27 cellular contexts compared by ENCODE assay signal in the genomic region with DNA sequence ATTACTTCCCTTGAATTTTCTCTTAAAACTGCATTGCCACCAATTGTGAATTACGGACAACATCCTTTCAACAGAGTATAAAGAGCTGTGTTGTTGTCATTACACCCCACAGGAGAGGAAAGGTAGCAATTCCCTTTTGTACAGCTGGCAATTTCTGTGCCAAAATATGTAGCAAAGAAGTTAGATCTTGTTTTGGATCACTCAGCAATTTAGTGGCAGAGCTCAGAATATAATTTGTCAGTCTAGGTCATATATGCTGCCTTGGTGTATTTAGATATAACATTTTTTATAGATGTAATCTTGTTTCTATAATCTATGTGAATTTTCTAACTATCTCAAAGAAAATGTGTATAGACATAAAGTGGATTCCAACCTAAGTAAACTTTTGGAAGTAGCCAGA. TPM values are rescaled to one million over a fixed set of nuclear protein-coding genes. Genes with fewer than 3 reads are reported as not detected.
A peak's percentile ranks its signal among the peaks of the same experiment; 100 is the strongest.
DNase-seq lines count a peak whose midpoint lies in the region; ATAC-seq, FAIRE-seq and TF ChIP-seq lines count a peak whose summit lies in the region.
"Had no signal": no experiment of that assay in that cellular context is flagged by ENCODE, and none has a peak within 500 bp of the region (broad histone marks: within the 10 kb centered on the region; RNA-seq: fewer than 3 reads in every experiment).

No MANE protein-coding gene starts in this region.

- H3K4me1 ChIP-seq in osteoblast (ENCODE audit: insufficient read depth, low read length) (no peaks in the 10 kb centered on the region), PC-9 (replicated peaks; ENCODE audit: insufficient read depth) (no peaks in the 10 kb centered on the region)

- H3K9me3 ChIP-seq in osteoblast (ENCODE audit: low read depth, low read length) (no peaks in the 10 kb centered on the region), PC-9 (ENCODE audit: insufficient read depth, low read depth) (no peaks in the 10 kb centered on the region)
- H3K9me3 ChIP-seq: ovary, uterus had no signal

- H3K27ac Mint-ChIP-seq in activated T-cell treated with anti-CD3 and anti-CD28 coated beads, Interleukin-2, amount 50 U/mL, for 24 hours, result peak overlapping the region; percentile 87
- peak overlapping the region; percentile 78 for H3K27ac Mint-ChIP-seq in activated T-helper 17 cell treated with anti-CD3 and anti-CD28 coated beads, Interleukin-2, amount 50 U/mL, for 72 hours

- TF ChIP-seq CTCF in osteoblast (IDR thresholded peaks at IDR 0.05; ENCODE audit: extremely low read depth, low read depth, low read length), result no peak
- no peak for TF ChIP-seq CTCF in PC-9 (conservative IDR thresholded peaks at IDR 0.05)

- H2AFZ ChIP-seq in osteoblast (ENCODE audit: low read length) (no peak overlapping the region), PC-9 (no peak overlapping the region)

- no TSS peak for BruUV-seq in PC-9 (replicated peaks; lab: Mats Ljungman, UMichigan)

- peaks cover 4% of the 10 kb centered on the region for H3F3A ChIP-seq in PC-9 (ENCODE audit: insufficient read depth, low read depth)

- peak; percentile 11 for FAIRE-seq in G401.6 (lab: Jason Lieb, UNC)
- FAIRE-seq: colon, GM12878 had no signal

- ATAC-seq in activated T-helper 17 cell treated with anti-CD3 and anti-CD28 coated beads, Interleukin-2, amount 50 U/mL, for 72 hours (replicated peaks), result no peak
- ATAC-seq in HG02588 (IDR thresholded peaks at IDR 0.05; ENCODE audit: unreplicated experiment), result no peak
- ATAC-seq: effector memory CD8-positive, alpha-beta T cell; esophagus mucosa; GM12878; SK-N-SH treated with all-trans-retinoic acid at 6 μM for 48 hours had no signal

- H3K27ac ChIP-seq in osteoblast (ENCODE audit: low read depth, low read length) (no peak overlapping the region), PC-9 (no peak overlapping the region)
- H3K27ac ChIP-seq: ovary, RWPE1 had no signal

- H3K4me3 ChIP-seq in osteoblast (ENCODE audit: insufficient read depth, low read length) (no peak overlapping the region), PC-9 (no peak overlapping the region)
- H3K4me3 ChIP-seq: GM12878, ovary, smooth muscle cell, uterus had no signal

- intact Hi-C loops in PC-9 (cut with micrococcal nuclease; ENCODE audit: unreplicated experiment), result no loop called here

- no peaks in the 10 kb centered on the region for H3K9me2 ChIP-seq in PC-9 (ENCODE audit: insufficient read depth)

- no peak overlapping the region for H3K4me3 Mint-ChIP-seq in activated T-cell treated with anti-CD3 and anti-CD28 coated beads, Interleukin-2, amount 50 U/mL, for 24 hours
- H3K4me3 Mint-ChIP-seq in activated T-helper 17 cell treated with anti-CD3 and anti-CD28 coated beads, Interleukin-2, amount 50 U/mL, for 72 hours, result peak overlapping the region; percentile 63
- H3K4me3 Mint-ChIP-seq: effector memory CD8-positive, alpha-beta T cell; H9 had no signal

- H3K36me3 ChIP-seq in osteoblast (ENCODE audit: insufficient read depth, low read length) (peaks cover 45% of the 10 kb centered on the region), PC-9 (ENCODE audit: low read depth) (peaks cover 35% of the 10 kb centered on the region)
- H3K36me3 ChIP-seq: ovary, uterus had no signal

- no peaks in the 10 kb centered on the region for H3K9me3 Mint-ChIP-seq in activated T-cell treated with anti-CD3 and anti-CD28 coated beads, Interleukin-2, amount 50 U/mL, for 24 hours
- no peaks in the 10 kb centered on the region for H3K9me3 Mint-ChIP-seq in activated T-helper 17 cell treated with anti-CD3 and anti-CD28 coated beads, Interleukin-2, amount 50 U/mL, for 72 hours
- H3K9me3 Mint-ChIP-seq: activated B cell treated with CpG ODN at 0.5 μM for 24 hours; effector memory CD8-positive, alpha-beta T cell; H9; immature natural killer cell had no signal

- CTCF ChIA-PET in PC-9 (lab: Charles Lee), result no interaction called here

- H3K4me1 Mint-ChIP-seq in activated T-cell treated with anti-CD3 and anti-CD28 coated beads, Interleukin-2, amount 50 U/mL, for 24 hours (ENCODE audit: low read depth), result peaks cover 76% of the 10 kb centered on the region
- peaks cover 46% of the 10 kb centered on the region for H3K4me1 Mint-ChIP-seq in activated T-helper 17 cell treated with anti-CD3 and anti-CD28 coated beads, Interleukin-2, amount 50 U/mL, for 72 hours
- H3K4me1 Mint-ChIP-seq: H9 had no signal

- no peaks in the 10 kb centered on the region for H3K27me3 Mint-ChIP-seq in activated T-cell treated with anti-CD3 and anti-CD28 coated beads, Interleukin-2, amount 50 U/mL, for 24 hours
- H3K27me3 Mint-ChIP-seq in activated T-helper 17 cell treated with anti-CD3 and anti-CD28 coated beads, Interleukin-2, amount 50 U/mL, for 72 hours, result no peaks in the 10 kb centered on the region
- H3K27me3 Mint-ChIP-seq: activated B cell treated with CpG ODN at 0.5 μM for 24 hours; effector memory CD8-positive, alpha-beta T cell had no signal

- no peaks in the 10 kb centered on the region for H3K27me3 ChIP-seq in osteoblast (ENCODE audit: insufficient read depth, low read length)
- H3K27me3 ChIP-seq in PC-9 (ENCODE audit: insufficient read depth, low read depth), result no peaks in the 10 kb centered on the region
- H3K27me3 ChIP-seq: ovary, uterus had no signal

- H3K36me3 Mint-ChIP-seq in activated T-cell treated with anti-CD3 and anti-CD28 coated beads, Interleukin-2, amount 50 U/mL, for 24 hours (ENCODE audit: low read depth), result peaks cover 88% of the 10 kb centered on the region
- H3K36me3 Mint-ChIP-seq in activated T-helper 17 cell treated with anti-CD3 and anti-CD28 coated beads, Interleukin-2, amount 50 U/mL, for 72 hours (ENCODE audit: low read depth), result peaks cover 95% of the 10 kb centered on the region

- DNase-seq in activated T-cell treated with anti-CD3 and anti-CD28 coated beads, Interleukin-2, amount 50 U/mL, for 24 hours, result no peak
- DNase-seq in activated T-cell treated with anti-CD3 and anti-CD28 coated beads, Interleukin-2, amount 50 U/mL, for 48 hours, result no peak
- peak; percentile 34 for DNase-seq in osteoblast (ENCODE audit: insufficient read length, low spot score, missing footprints)
- DNase-seq in PC-9, result no peak
- DNase-seq in hippocampal formation (lab: John Stamatoyannopoulos, UW), result no peak
- DNase-seq: activated B cell treated with CpG ODN at 0.5 μM for 24 hours; amniotic stem cell; C1 segment of cervical spinal cord; effector memory CD8-positive, alpha-beta T cell; foreskin melanocyte; H9; immature natural killer cell; mesendoderm; NCI-H1930; NCI-H69; ovary; retina; uterus had no signal

- H3K4me2 ChIP-seq in osteoblast (ENCODE audit: insufficient read depth, low read length) (no peak overlapping the region), PC-9 (no peak overlapping the region)
- H3K4me2 ChIP-seq: smooth muscle cell had no signal

- H4K20me1 ChIP-seq in osteoblast (ENCODE audit: insufficient read depth, low read length) (no peaks in the 10 kb centered on the region), PC-9 (ENCODE audit: insufficient read depth) (peaks cover 5% of the 10 kb centered on the region; the same call in 1 of the 2 replicates)

- H3K79me2 ChIP-seq in osteoblast (ENCODE audit: insufficient read depth, low read length) (peaks cover 4% of the 10 kb centered on the region), PC-9 (ENCODE audit: low read depth) (no peaks in the 10 kb centered on the region)

- POLR2A ChIA-PET in PC-9 (lab: Charles Lee; ENCODE audit: unreplicated experiment), result interaction anchor here (0.5 kb wide), 1 partner anchor 38 kb away, joined by 3 read pairs; no protein-coding TSS in a partner anchor

RNA-seq across cellular contexts. Expression of gene NRBF2, which starts 38.8 kb away (rescaled TPM):
- total RNA-seq in activated T-helper 17 cell treated with anti-CD3 and anti-CD28 coated beads, Interleukin-2, amount 50 U/mL, for 72 hours, result 10 to 100 TPM; 21.5 to 22.4 TPM
- 35.1 and 43.3 TPM in 2 replicates for total RNA-seq in osteoblast
- total RNA-seq in PC-9 (2021), result 14.7 and 22.1 TPM in 2 replicates
